17 cellular contexts compared by ENCODE assay signal in genomic region chr15:64706011-64706911, GRCh38.
"Had no signal": no experiment of that assay in that cellular context is flagged by ENCODE, and none has a peak within 500 bp of the region (broad histone marks: within the 10 kb centered on the region; RNA-seq: fewer than 3 reads in every experiment).

No MANE protein-coding gene starts in this region.

- H3K4me3 Mint-ChIP-seq: activated naive CD8-positive, alpha-beta T cell treated with anti-CD3 and anti-CD28 coated beads for 36 hours; activated T-helper 17 cell treated with anti-CD3 and anti-CD28 coated beads, Interleukin-2, amount 50 U/mL, for 72 hours; mesothelial cell of epicardium; stimulated activated memory B cell treated with anti-CD40 and anti-IgM and Interleukin-4, amounts not matched to agents 10 μg/mL and 1 μg/mL and 100 μg/mL, for 72 hours; T-helper 1 cell treated with Interleukin-12 subunit alpha and Interleukin-12 subunit beta and Interleukin-4 antibody, amounts not matched to agents 30 μg/mL and 1 μg/mL, for 36 hours had no signal

- H3K36me3 Mint-ChIP-seq: mesothelial cell of epicardium; stimulated activated memory B cell treated with anti-CD40 and anti-IgM and Interleukin-4, amounts not matched to agents 10 μg/mL and 1 μg/mL and 100 μg/mL, for 72 hours had no signal

- ATAC-seq: activated T-helper 17 cell treated with anti-CD3 and anti-CD28 coated beads, Interleukin-2, amount 50 U/mL, for 72 hours; body of pancreas; left colon; psoas muscle; right cardiac atrium; stimulated activated memory B cell treated with anti-CD40 and anti-IgM and Interleukin-4, amounts not matched to agents 10 μg/mL and 1 μg/mL and 100 μg/mL, for 72 hours had no signal

- H3K9me3 Mint-ChIP-seq: activated naive CD8-positive, alpha-beta T cell treated with anti-CD3 and anti-CD28 coated beads for 36 hours; activated T-helper 17 cell treated with anti-CD3 and anti-CD28 coated beads, Interleukin-2, amount 50 U/mL, for 72 hours; mesothelial cell of epicardium; stimulated activated memory B cell treated with anti-CD40 and anti-IgM and Interleukin-4, amounts not matched to agents 10 μg/mL and 1 μg/mL and 100 μg/mL, for 72 hours; T-helper 1 cell treated with Interleukin-12 subunit alpha and Interleukin-12 subunit beta and Interleukin-4 antibody, amounts not matched to agents 30 μg/mL and 1 μg/mL, for 36 hours had no signal

- H3K27me3 Mint-ChIP-seq: activated naive CD8-positive, alpha-beta T cell treated with anti-CD3 and anti-CD28 coated beads for 36 hours; activated T-helper 17 cell treated with anti-CD3 and anti-CD28 coated beads, Interleukin-2, amount 50 U/mL, for 72 hours; stimulated activated memory B cell treated with anti-CD40 and anti-IgM and Interleukin-4, amounts not matched to agents 10 μg/mL and 1 μg/mL and 100 μg/mL, for 72 hours had no signal

- H3K27ac Mint-ChIP-seq: activated naive CD8-positive, alpha-beta T cell treated with anti-CD3 and anti-CD28 coated beads for 36 hours; activated T-helper 17 cell treated with anti-CD3 and anti-CD28 coated beads, Interleukin-2, amount 50 U/mL, for 72 hours; mesothelial cell of epicardium; stimulated activated memory B cell treated with anti-CD40 and anti-IgM and Interleukin-4, amounts not matched to agents 10 μg/mL and 1 μg/mL and 100 μg/mL, for 72 hours; T-helper 1 cell treated with Interleukin-12 subunit alpha and Interleukin-12 subunit beta and Interleukin-4 antibody, amounts not matched to agents 30 μg/mL and 1 μg/mL, for 36 hours had no signal

- DNase-seq: activated CD4-positive, alpha-beta T cell treated with anti-CD3 and anti-CD28 coated beads, Interleukin-2, amount 50 U/mL, for 48 hours; activated naive CD4-positive, alpha-beta T cell; activated naive CD8-positive, alpha-beta T cell treated with anti-CD3 and anti-CD28 coated beads for 36 hours; amniotic stem cell; body of pancreas; foreskin fibroblast; hippocampal formation; islet precursor cell; left colon; ovary; psoas muscle; right cardiac atrium; stimulated activated CD4-positive, alpha-beta T cell treated with anti-CD3 and anti-CD28 coated beads, Interleukin-4, amount 100 ng/mL, for 1 hour had no signal
